In genomic region chr11:57742087-57742452, GRCh38 we compare ENCODE assay signal across 8 cellular contexts. TPM values are rescaled to one million over a fixed set of nuclear protein-coding genes. Genes with fewer than 3 reads are reported as not detected.
DNase-seq lines count a peak whose midpoint lies in the region; ATAC-seq and TF ChIP-seq lines count a peak whose summit lies in the region.
"Had no signal": no experiment of that assay in that cellular context is flagged by ENCODE, and none has a peak within 500 bp of the region (broad histone marks: within the 10 kb centered on the region; RNA-seq: fewer than 3 reads in every experiment).

No MANE protein-coding gene starts in this region.

- DNase-seq in GM23248 = no peak
- DNase-seq in foreskin fibroblast = no peak
- DNase-seq in NCI-H1048 (lab: John Stamatoyannopoulos, UW) = no peak
- DNase-seq in NCI-H146 treated with DMSO at 0.1 percent for 48 hours (lab: John Stamatoyannopoulos, UW; ENCODE audit: unreplicated experiment) = no peak
- DNase-seq: NCI-H1436 had no signal

- H3K4me3 ChIP-seq in GM23248 (peak overlapping the region; percentile 87), SU-DHL-6 (ENCODE audit: insufficient read depth, low read length, poor library complexity, severe bottlenecking) (peak overlapping the region; percentile 96), foreskin fibroblast (ENCODE audit: low read depth in 1 of 2, low read length in 2 of 2) (peak overlapping the region; percentile 69 to 98), skeletal muscle tissue (ENCODE audit: low read length in 3 of 3) (peak overlapping the region; percentile 88 to 96 (median 95))

- H3K36me3 ChIP-seq in GM23248 (ENCODE audit: low read depth) = peaks cover 11% of the 10 kb centered on the region
- H3K36me3 ChIP-seq in SU-DHL-6 (ENCODE audit: low read length) = 0 out of 2 replicates have a peak, but pooled peaks cover 6% of the 10 kb centered on the region
- H3K36me3 ChIP-seq in skeletal muscle tissue (ENCODE audit: control insufficient read depth in 3 of 3, insufficient read depth in 3 of 3, low read length in 3 of 3) = peaks cover 39 to 50% (median 43%) of the 10 kb centered on the region in 3 donors

- H3K9me3 ChIP-seq in GM23248 (ENCODE audit: low read depth) (no peaks in the 10 kb centered on the region), SU-DHL-6 (ENCODE audit: insufficient read depth, low read length) (no peaks in the 10 kb centered on the region), skeletal muscle tissue (ENCODE audit: control insufficient read depth in 3 of 3, low read length in 3 of 3) (no peaks in the 10 kb centered on the region)

- peaks cover 16% of the 10 kb centered on the region for H3F3A ChIP-seq in GM23248 (ENCODE audit: insufficient read depth)
- peaks cover 21% of the 10 kb centered on the region for H3F3A ChIP-seq in SU-DHL-6 (ENCODE audit: insufficient read depth)

- H3K4me2 ChIP-seq in GM23248 (ENCODE audit: unreplicated experiment) = peak overlapping the region; percentile 94
- H3K4me2 ChIP-seq in SU-DHL-6 (ENCODE audit: low read depth, low read length, poor library complexity, severe bottlenecking) = peak overlapping the region; percentile 92

- H3K27ac ChIP-seq in GM23248 (peak overlapping the region; percentile 80), SU-DHL-6 (ENCODE audit: low read depth, low read length) (peak overlapping the region; percentile 71), skeletal muscle tissue (ENCODE audit: low read depth, low read length) (peak overlapping the region; percentile 94)

- ATAC-seq in HG03159 (IDR thresholded peaks at IDR 0.05; ENCODE audit: unreplicated experiment) = no peak

- H2AFZ ChIP-seq in GM23248 = peak overlapping the region; percentile 97
- peak overlapping the region; percentile 59 for H2AFZ ChIP-seq in SU-DHL-6 (ENCODE audit: low read depth, low read length, severe bottlenecking)

- H3K79me2 ChIP-seq in GM23248 (ENCODE audit: insufficient read depth) = peaks cover 35% of the 10 kb centered on the region
- peaks cover 15% of the 10 kb centered on the region for H3K79me2 ChIP-seq in SU-DHL-6 (ENCODE audit: insufficient read depth, low read length)

- H3K9ac ChIP-seq in GM23248 (peak overlapping the region; percentile 93), SU-DHL-6 (ENCODE audit: low read length) (peak overlapping the region; percentile 95), skeletal muscle tissue (ENCODE audit: low read depth in 1 of 3, low read length in 3 of 3) (peak overlapping the region; percentile 97 to 99 (median 97))

- H3K4me1 ChIP-seq in GM23248 (ENCODE audit: insufficient read depth) = peaks cover 11% of the 10 kb centered on the region
- H3K4me1 ChIP-seq in skeletal muscle tissue (ENCODE audit: control insufficient read depth in 3 of 3, insufficient read depth in 3 of 3, low read length in 3 of 3) = peaks cover 9 to 20% (median 14%) of the 10 kb centered on the region in 3 donors

- TF ChIP-seq CTCF in SU-DHL-6 (IDR thresholded peaks at IDR 0.05; ENCODE audit: insufficient read depth, low read length, poor library complexity, severe bottlenecking) = no peak
- no peak for TF ChIP-seq CTCF in foreskin fibroblast (IDR thresholded peaks at IDR 0.05; ENCODE audit: low read depth, low read length)

- H3K27me3 ChIP-seq in GM23248 (replicated peaks; ENCODE audit: insufficient read depth) = no peaks in the 10 kb centered on the region
- no peaks in the 10 kb centered on the region for H3K27me3 ChIP-seq in SU-DHL-6 (ENCODE audit: low read length)
- H3K27me3 ChIP-seq in skeletal muscle tissue (ENCODE audit: control insufficient read depth in 3 of 3, insufficient read depth in 3 of 3, low read length in 3 of 3) = no peaks in the 10 kb centered on the region

- H3K9me2 ChIP-seq in GM23248 (ENCODE audit: insufficient read depth) = no peaks in the 10 kb centered on the region
- no peaks in the 10 kb centered on the region for H3K9me2 ChIP-seq in SU-DHL-6 (replicated peaks; ENCODE audit: insufficient read depth, low read length)

- H4K20me1 ChIP-seq in GM23248 (ENCODE audit: insufficient read depth) = no peaks in the 10 kb centered on the region
- H4K20me1 ChIP-seq in SU-DHL-6 (ENCODE audit: low read depth, low read length) = no peaks in the 10 kb centered on the region

- WGBS in GM23248 (ENCODE audit: low coverage in 1 of 2, low lambda C conversion rate in 2 of 2, missing lambda C conversion rate in 2 of 2), 2 experiments = 1 to 2% methylated on average over 10 of the region's 10 CpGs

- in situ Hi-C loops in GM23248 (cut with MboI) = loop anchor here (10.0 kb wide), 1 partner anchor 773 kb away; no protein-coding TSS in a partner anchor

RNA-seq across cellular contexts. Expression of gene SELENOH, which starts 0.8 kb away (rescaled TPM):
- 96.6 and 123 TPM in 2 replicates for total RNA-seq in GM23248 (2014; rRNA removed; shearing (Covaris generic))
- polyA plus RNA-seq in GM23248 (2016; fragmentation: Nextera tagmentation; extraction: Ambion mirVana) = 181 and 184 TPM in 2 replicates
- total RNA-seq in skeletal muscle tissue = 61.1 TPM

RNA-seq across cellular contexts. Expression of gene BTBD18, which starts 9.5 kb away (rescaled TPM):
- not detected in 2 replicates for total RNA-seq in GM23248 (2014; rRNA removed; shearing (Covaris generic))
- polyA plus RNA-seq in GM23248 (2016; fragmentation: Nextera tagmentation; extraction: Ambion mirVana) = 0.10 TPM in 1 of 2 replicates, not detected in the other
- total RNA-seq in skeletal muscle tissue = not detected

RNA-seq across cellular contexts. Expression of gene CTNND1, which starts 19.5 kb away (rescaled TPM):
- 94.2 and 101 TPM in 2 replicates for total RNA-seq in GM23248 (2014; rRNA removed; shearing (Covaris generic))
- 64.5 and 66.9 TPM in 2 replicates for polyA plus RNA-seq in GM23248 (2016; fragmentation: Nextera tagmentation; extraction: Ambion mirVana)
- 121 TPM for total RNA-seq in skeletal muscle tissue

RNA-seq across cellular contexts. Expression of gene TMX2, which starts 29.7 kb away (rescaled TPM):
- total RNA-seq in GM23248 (2014; rRNA removed; shearing (Covaris generic)) = 68.5 and 88.1 TPM in 2 replicates
- 101 and 105 TPM in 2 replicates for polyA plus RNA-seq in GM23248 (2016; fragmentation: Nextera tagmentation; extraction: Ambion mirVana)
- total RNA-seq in skeletal muscle tissue = 30.3 TPM

RNA-seq across cellular contexts. Expression of gene MED19, which starts 30.1 kb away (rescaled TPM):
- 17.7 and 33.4 TPM in 2 replicates for total RNA-seq in GM23248 (2014; rRNA removed; shearing (Covaris generic))
- 37.1 and 39.6 TPM in 2 replicates for polyA plus RNA-seq in GM23248 (2016; fragmentation: Nextera tagmentation; extraction: Ambion mirVana)
- total RNA-seq in skeletal muscle tissue = 11.0 TPM
